8 cellular contexts compared by ENCODE assay signal in genomic region chr2:85753525-85754312, GRCh38. TPM values are rescaled to one million over a fixed set of nuclear protein-coding genes. Genes with fewer than 3 reads are reported as not detected.
DNase-seq lines count a peak whose midpoint lies in the region; ATAC-seq and TF ChIP-seq lines count a peak whose summit lies in the region.

TSS of gene ATOH8 (plus strand) at chr2:85753991. CDS start at chr2:85754190, 199 bp downstream.

- peaks cover 59% of the 10 kb centered on the region for H3K27me3 Mint-ChIP-seq in T-helper 17 cell
- peaks cover 51 to 65% of the 10 kb centered on the region in 2 donors for H3K27me3 Mint-ChIP-seq in stimulated activated naive B cell treated with anti-CD40 and anti-IgM and Interleukin-4, amounts not matched to agents 10 μg/mL and 1 μg/mL and 100 μg/mL, for 72 hours

- peaks cover 0 to 3% of the 10 kb centered on the region in 2 donors for H3K9me3 Mint-ChIP-seq in stimulated activated naive B cell treated with anti-CD40 and anti-IgM and Interleukin-4, amounts not matched to agents 10 μg/mL and 1 μg/mL and 100 μg/mL, for 72 hours

- ATAC-seq in T-helper 17 cell (no peak), HG03196 (IDR thresholded peaks at IDR 0.05; ENCODE audit: unreplicated experiment) (no peak), GM21619 (IDR thresholded peaks at IDR 0.05; ENCODE audit: unreplicated experiment) (no peak)
- peak; percentile 21 to 24 for ATAC-seq in stimulated activated naive B cell treated with anti-CD40 and anti-IgM and Interleukin-4, amounts not matched to agents 10 μg/mL and 1 μg/mL and 100 μg/mL, for 72 hours (replicated peaks)

- peaks cover 18% of the 10 kb centered on the region for H3K4me1 Mint-ChIP-seq in T-helper 17 cell
- H3K4me1 Mint-ChIP-seq in stimulated activated naive B cell treated with anti-CD40 and anti-IgM and Interleukin-4, amounts not matched to agents 10 μg/mL and 1 μg/mL and 100 μg/mL, for 72 hours = peaks cover 25 to 52% of the 10 kb centered on the region in 2 donors

- peaks cover 3% of the 10 kb centered on the region for H3K36me3 Mint-ChIP-seq in T-helper 17 cell (ENCODE audit: low read depth)
- H3K36me3 Mint-ChIP-seq in stimulated activated naive B cell treated with anti-CD40 and anti-IgM and Interleukin-4, amounts not matched to agents 10 μg/mL and 1 μg/mL and 100 μg/mL, for 72 hours = peaks cover 2 to 4% of the 10 kb centered on the region in 2 donors

- no peak within 1 kb of the TSS for H3K27ac Mint-ChIP-seq in T-helper 17 cell
- H3K27ac Mint-ChIP-seq in stimulated activated naive B cell treated with anti-CD40 and anti-IgM and Interleukin-4, amounts not matched to agents 10 μg/mL and 1 μg/mL and 100 μg/mL, for 72 hours = peak within 1 kb of the TSS; percentile 69

- TF ChIP-seq POLR2A in lower leg skin (IDR thresholded peaks at IDR 0.05) = no peak

- peak within 1 kb of the TSS; percentile 83 for H3K4me3 Mint-ChIP-seq in T-helper 17 cell
- peak within 1 kb of the TSS; percentile 89 to 92 for H3K4me3 Mint-ChIP-seq in stimulated activated naive B cell treated with anti-CD40 and anti-IgM and Interleukin-4, amounts not matched to agents 10 μg/mL and 1 μg/mL and 100 μg/mL, for 72 hours

- no peak for TF ChIP-seq CTCF in lower leg skin (IDR thresholded peaks at IDR 0.05)

- 1% methylated on average over 77 to 79 of the region's 81 CpGs for WGBS in lower leg skin, 2 donors

- H3K4me3 ChIP-seq in lower leg skin (ENCODE audit: low read depth, poor library complexity, severe bottlenecking) = peak within 1 kb of the TSS; percentile 67

- no peaks in the 10 kb centered on the region for H3K9me3 ChIP-seq in T-helper 17 cell (ENCODE audit: control insufficient read depth, low read length, poor library complexity, severe bottlenecking)

- intact Hi-C loops in lower leg skin (cut with DNase I; ENCODE audit: low total_unique reads) = loop anchor here (10.0 kb wide), 1 partner anchor 61 kb away; no protein-coding TSS in a partner anchor

- DNase-seq in DMS 273 (lab: John Stamatoyannopoulos, UW; ENCODE audit: unreplicated experiment) (peak; percentile 96), HuH-7.5 (ENCODE audit: low spot score) (peak; percentile 74), T-helper 17 cell (no peak), ecto neural progenitor cell (ENCODE audit: low spot score) (peak; percentile 79), lower leg skin (ENCODE audit: low spot score in 2 of 2) (peak; percentile 75 to 95)
- no peak for DNase-seq in stimulated activated naive B cell treated with anti-CD40 and anti-IgM and Interleukin-4, amounts not matched to agents 10 μg/mL and 1 μg/mL and 100 μg/mL, for 72 hours

RNA-seq across cellular contexts. Expression of gene ATOH8, which starts in this region (rescaled TPM):
- not detected for total RNA-seq in T-helper 17 cell
- total RNA-seq in lower leg skin = 10 to 100 TPM; 27.3 to 79.8 (median 33.7) TPM

Comparison
In these comparisons a context has a peak if more than half of its experiments do, and no peak if none do; other contexts are left out.
1. RNA of gene ATOH8 (total RNA-seq): 27.3 to 79.8 TPM in lower leg skin; not detected in T-helper 17 cell; every median in the first group is over 10 times any median in the second.
2. DNase-seq: peak in DMS 273 (single experiment), HuH-7.5 (single experiment), ecto neural progenitor cell (single experiment) and lower leg skin (2 of 2); none in T-helper 17 cell (0 of 3) and stimulated activated naive B cell treated with anti-CD40 and anti-IgM and Interleukin-4, amounts not matched to agents 10 μg/mL and 1 μg/mL and 100 μg/mL, for 72 hours (single experiment).
3. ATAC-seq: peak in stimulated activated naive B cell treated with anti-CD40 and anti-IgM and Interleukin-4, amounts not matched to agents 10 μg/mL and 1 μg/mL and 100 μg/mL, for 72 hours (2 of 2); none in T-helper 17 cell (single experiment), HG03196 (single experiment) and GM21619 (single experiment).